In the genomic region with DNA sequence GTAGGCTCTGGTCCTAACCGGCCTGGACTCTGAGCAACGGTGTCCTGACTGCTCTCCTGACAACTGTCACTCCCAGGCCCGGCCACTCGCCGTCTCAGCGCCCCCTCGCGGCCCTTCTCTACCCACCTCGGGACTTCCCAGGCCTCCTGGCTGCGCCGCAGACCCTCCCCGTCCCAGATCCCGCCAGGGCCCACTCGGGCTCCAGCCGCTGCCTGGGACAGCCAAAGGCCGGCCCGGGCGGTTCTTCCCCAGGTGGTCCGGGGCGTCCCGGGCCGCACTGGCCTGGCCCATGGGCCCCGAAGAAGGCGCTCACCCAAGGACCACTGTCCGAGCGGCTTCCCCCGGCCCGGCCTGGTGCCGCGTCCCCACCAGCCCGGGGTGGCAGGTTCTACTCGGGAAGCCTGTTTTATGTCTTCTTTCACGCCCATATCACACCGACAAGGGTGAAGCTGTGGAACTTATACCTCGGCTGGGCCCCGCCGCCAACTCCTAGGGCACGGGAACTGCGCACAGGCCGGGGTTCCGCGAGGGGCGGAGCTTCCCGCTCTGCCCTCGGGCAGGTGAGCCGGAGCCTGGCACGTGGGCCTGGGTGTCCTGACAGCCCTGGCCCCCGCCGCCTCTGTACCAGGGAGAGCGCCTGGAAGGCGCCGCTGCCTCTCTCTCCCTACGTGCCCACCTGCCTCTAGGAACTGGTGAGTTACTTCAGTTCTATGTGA, we compare ENCODE assay signal across 8 cellular contexts.
DNase-seq lines count a peak whose midpoint lies in the region; ATAC-seq, FAIRE-seq and TF ChIP-seq lines count a peak whose summit lies in the region.

No MANE protein-coding gene starts in this region.

- no peak for FAIRE-seq in HTR-8/SVneo (lab: Jason Lieb, UNC)

- no peak overlapping the region for H3K27ac ChIP-seq in MM.1S (ENCODE audit: low read length)
- H3K27ac ChIP-seq in dorsolateral prefrontal cortex: peak overlapping the region in 53 of 59 donors; percentile 8 to 90 (median 72)

- no peaks in the 10 kb centered on the region for H4K20me1 ChIP-seq in MM.1S (ENCODE audit: insufficient read depth, low read length)

- no peaks in the 10 kb centered on the region for H3K36me3 ChIP-seq in MM.1S (replicated peaks; ENCODE audit: insufficient read depth, low read length)

- TF ChIP-seq CTCF in MM.1S (IDR thresholded peaks at IDR 0.05; ENCODE audit: low read length) (peak; percentile 47), dorsolateral prefrontal cortex (IDR thresholded peaks at IDR 0.05 in 54 of 56, conservative IDR thresholded peaks at IDR 0.05 in 2 of 56; ENCODE audit: low read depth in 1 of 56, partially characterized antibody in 56 of 56) (peak; percentile 23 to 88 (median 75))

- intact Hi-C loops in dorsolateral prefrontal cortex (cut with DNase I): no loop called here

- H3K9me3 ChIP-seq in MM.1S (replicated peaks; ENCODE audit: insufficient read depth, low read length): no peaks in the 10 kb centered on the region

- H3K27me3 ChIP-seq in MM.1S (replicated peaks; ENCODE audit: insufficient read depth, low read length) (no peaks in the 10 kb centered on the region), dorsolateral prefrontal cortex (peaks cover 0 to 3% (median 0%) of the 10 kb centered on the region in 45 donors)

- peak overlapping the region; percentile 58 for H2AFZ ChIP-seq in MM.1S (ENCODE audit: low read length)

- H3K9me2 ChIP-seq in MM.1S (replicated peaks; ENCODE audit: insufficient read depth, low read length): no peaks in the 10 kb centered on the region

- H3K9ac ChIP-seq in MM.1S (ENCODE audit: low read length): peak overlapping the region; percentile 31; the same call in 1 of the 2 replicates

- H3K79me2 ChIP-seq in MM.1S (ENCODE audit: low read length): no peaks in the 10 kb centered on the region

- H3K4me3 ChIP-seq in MM.1S (ENCODE audit: low read length) (peak overlapping the region; percentile 47), dorsolateral prefrontal cortex (peak overlapping the region; percentile 49 to 83 (median 71))

- H3K4me1 ChIP-seq in MM.1S (ENCODE audit: low read length): no peaks in the 10 kb centered on the region

- DNase-seq in EH (ENCODE audit: low read depth) (peak; percentile 23), MM.1S (peak; percentile 38), dorsolateral prefrontal cortex (peak; percentile 37 to 90 (median 80)), lung microvascular endothelial cell (ENCODE audit: low read depth in 2 of 2) (peak; percentile 54 to 79), HTR-8/SVneo (ENCODE audit: insufficient read length, low spot score) (no peak)
- peak; percentile 44 to 61 for DNase-seq in activated CD4-positive, alpha-beta T cell treated with anti-CD3 and anti-CD28 coated beads, Interleukin-2, amount 50 U/mL, for 24 hours (ENCODE audit: low read depth in 1 of 2, low spot score in 1 of 2)
- DNase-seq in stimulated activated CD4-positive, alpha-beta T cell treated with anti-CD3 and anti-CD28 coated beads, TNF-alpha, amount 100 ng/mL, for 1 hour (ENCODE audit: low read depth in 3 of 3, low spot score in 1 of 3): peak; percentile 32 to 71 (median 44)

- no peaks in the 10 kb centered on the region for H3F3A ChIP-seq in MM.1S (ENCODE audit: insufficient read depth, low read length)

- peak overlapping the region; percentile 65; the same call in 1 of the 2 replicates for H3K4me2 ChIP-seq in MM.1S (ENCODE audit: low read depth, low read length)

- ATAC-seq in GM21737 (IDR thresholded peaks at IDR 0.05; ENCODE audit: unreplicated experiment): peak; percentile 99
